Comparison of ENCODE assay signal across 17 cellular contexts in the genomic region with DNA sequence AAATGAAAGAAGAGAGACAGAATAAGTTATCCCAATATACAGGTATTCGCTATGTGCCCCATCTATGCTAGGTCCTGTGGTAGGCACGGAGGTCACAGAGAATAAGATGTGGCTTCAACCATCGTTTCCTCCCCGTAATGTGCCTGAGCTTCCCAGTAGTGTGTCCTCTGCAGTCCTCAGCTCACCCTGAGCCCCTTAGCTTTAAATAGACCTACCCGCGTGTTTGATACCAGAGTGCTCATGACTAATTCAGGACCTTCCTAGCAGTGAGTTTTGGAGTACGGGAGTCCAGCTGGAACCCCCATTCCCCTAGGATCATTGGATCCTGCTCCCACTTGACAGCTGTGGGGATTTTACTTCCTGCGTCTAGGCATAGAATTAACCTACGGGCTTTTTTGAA. TPM values are rescaled to one million over a fixed set of nuclear protein-coding genes. Genes with fewer than 3 reads are reported as not detected.
DNase-seq lines count a peak whose midpoint lies in the region; ATAC-seq and TF ChIP-seq lines count a peak whose summit lies in the region.
"Had no signal": no experiment of that assay in that cellular context is flagged by ENCODE, and none has a peak within 500 bp of the region (broad histone marks: within the 10 kb centered on the region; RNA-seq: fewer than 3 reads in every experiment).

No MANE protein-coding gene starts in this region.

- no peak overlapping the region for H3K4me3 ChIP-seq in right cardiac atrium (ENCODE audit: low read length)
- H3K4me3 ChIP-seq: A549; BLaER1 treated with 17β-estradiol and CSF1 and Interleukin-3, amounts not matched to agents 10 nM and 100 nM had no signal

- H3K27ac Mint-ChIP-seq in glutamatergic neuron (ENCODE audit: unreplicated experiment) = peak overlapping the region; percentile 44
- H3K27ac Mint-ChIP-seq: B cell; CD4-positive, alpha-beta T cell; CD8-positive, alpha-beta T cell had no signal

- no peaks in the 10 kb centered on the region for H3K9me3 Mint-ChIP-seq in glutamatergic neuron (ENCODE audit: unreplicated experiment)
- H3K9me3 Mint-ChIP-seq: CD4-positive, alpha-beta T cell; CD8-positive, alpha-beta T cell had no signal

- no peaks in the 10 kb centered on the region for H3K9me3 ChIP-seq in right cardiac atrium (ENCODE audit: control insufficient read depth, low read length)
- H3K9me3 ChIP-seq: A549; BLaER1 treated with 17β-estradiol and CSF1 and Interleukin-3, amounts not matched to agents 10 nM and 100 nM; Caco-2 had no signal

- peak overlapping the region; percentile 21 for H3K4me3 Mint-ChIP-seq in glutamatergic neuron (ENCODE audit: unreplicated experiment)
- H3K4me3 Mint-ChIP-seq: B cell; CD4-positive, alpha-beta T cell; CD8-positive, alpha-beta T cell had no signal

- H3K27ac ChIP-seq in right cardiac atrium (ENCODE audit: low read length) = no peak overlapping the region
- H3K27ac ChIP-seq: 22Rv1; A549; BLaER1 treated with 17β-estradiol and CSF1 and Interleukin-3, amounts not matched to agents 10 nM and 100 nM; C4-2B had no signal

- ATAC-seq in left ventricle myocardium superior (peak; percentile 35), right cardiac atrium (no peak), HG02763 (IDR thresholded peaks at IDR 0.05; ENCODE audit: unreplicated experiment) (no peak)
- ATAC-seq: A549; CD8-positive, alpha-beta T cell had no signal

- TF ChIP-seq CTCF in glutamatergic neuron (IDR thresholded peaks at IDR 0.05; ENCODE audit: partially characterized antibody, unreplicated experiment) = no peak

- peaks cover 5% of the 10 kb centered on the region for H3K36me3 Mint-ChIP-seq in glutamatergic neuron (ENCODE audit: unreplicated experiment)
- H3K36me3 Mint-ChIP-seq: CD8-positive, alpha-beta T cell had no signal

- 74% methylated on average over 9 of the region's 9 CpGs for WGBS in right cardiac atrium

- H3K4me1 ChIP-seq in right cardiac atrium (ENCODE audit: control insufficient read depth, insufficient read depth, low read length) = no peaks in the 10 kb centered on the region
- H3K4me1 ChIP-seq: A549, Caco-2 had no signal

- intact Hi-C loops in left ventricle myocardium superior (cut with micrococcal nuclease) (no loop called here), right cardiac atrium (cut with DNase I) (no loop called here)

- DNase-seq in left ventricle myocardium superior (no peak), right cardiac atrium (no peak), glutamatergic neuron (no peak)
- no peak for DNase-seq in activated CD4-positive, alpha-beta T cell treated with anti-CD3 and anti-CD28 coated beads for 4 hours
- DNase-seq: AML-193; Caco-2; Calu3; CD4-positive, alpha-beta T cell; CD8-positive, alpha-beta T cell; DMS79 treated with DMSO at 0.1 percent for 48 hours; GF-D8 had no signal

- peaks cover 14% of the 10 kb centered on the region for H3K4me1 Mint-ChIP-seq in glutamatergic neuron (ENCODE audit: low read depth, unreplicated experiment)
- H3K4me1 Mint-ChIP-seq: B cell had no signal

- peaks cover 5% of the 10 kb centered on the region for H3K27me3 Mint-ChIP-seq in glutamatergic neuron (ENCODE audit: unreplicated experiment)

- no peaks in the 10 kb centered on the region for H3K27me3 ChIP-seq in right cardiac atrium (ENCODE audit: control insufficient read depth, insufficient read depth)
- H3K27me3 ChIP-seq: BLaER1 treated with 17β-estradiol and CSF1 and Interleukin-3, amounts not matched to agents 10 nM and 100 nM had no signal

RNA-seq across cellular contexts. Expression of gene SYN3, which starts 37.5 kb away (rescaled TPM):
- not detected for total RNA-seq in left ventricle myocardium superior
- total RNA-seq in right cardiac atrium = 1 to 10 TPM in 1 of 4 donors, under 1 TPM in 3; 0.56 to 1.1 (median 0.59) TPM
- polyA plus RNA-seq in right cardiac atrium = 0.43 TPM
- total RNA-seq in glutamatergic neuron (ENCODE audit: unreplicated experiment) = 69.6 TPM
- total RNA-seq: Caco-2; Calu3; CD4-positive, alpha-beta T cell; CD8-positive, alpha-beta T cell had no signal

Comparison
In these comparisons a context has a peak if more than half of its experiments do, and no peak if none do; other contexts are left out.
1. RNA of gene SYN3, which starts 37.5 kb away (total RNA-seq): 69.6 TPM in glutamatergic neuron (single experiment); 0.56 to 1.1 TPM in right cardiac atrium and not detected in left ventricle myocardium superior (single experiment); every median in the first group is over 10 times any median in the second.